ENCODE assay signal across 22 cellular contexts in genomic region chr1:29901618-29902017, GRCh38.
A peak's percentile ranks its signal among the peaks of the same experiment; 100 is the strongest.
DNase-seq lines count a peak whose midpoint lies in the region; ATAC-seq and TF ChIP-seq lines count a peak whose summit lies in the region.
"Had no signal": no experiment of that assay in that cellular context is flagged by ENCODE, and none has a peak within 500 bp of the region (broad histone marks: within the 10 kb centered on the region; RNA-seq: fewer than 3 reads in every experiment).

No MANE protein-coding gene starts in this region.

- no peak overlapping the region for H4K8ac ChIP-seq in mesendoderm (ENCODE audit: low read depth, low read length)

- H3K9ac ChIP-seq in HUES6 (ENCODE audit: low read length) (no peak overlapping the region), endodermal cell (ENCODE audit: extremely low read depth, low read length, poor library complexity, severe bottlenecking) (no peak overlapping the region), mesendoderm (ENCODE audit: low read length) (no peak overlapping the region)
- H3K9ac ChIP-seq: parathyroid adenoma had no signal

- H3K4me3 ChIP-seq in HUES6 (ENCODE audit: low read depth, low read length): peak overlapping the region; percentile 18; the same call in 1 of the 2 replicates
- H3K4me3 ChIP-seq in endodermal cell (ENCODE audit: low read length): no peak overlapping the region
- no peak overlapping the region for H3K4me3 ChIP-seq in mesendoderm (ENCODE audit: low read length)
- H3K4me3 ChIP-seq: esophagus squamous epithelium, vagina had no signal

- H3K36me3 ChIP-seq in HUES6 (ENCODE audit: control insufficient read depth, insufficient read depth, low read length): no peaks in the 10 kb centered on the region
- no peaks in the 10 kb centered on the region for H3K36me3 ChIP-seq in endodermal cell (ENCODE audit: control insufficient read depth, insufficient read depth, low read length)
- no peaks in the 10 kb centered on the region for H3K36me3 ChIP-seq in mesendoderm (ENCODE audit: control insufficient read depth, insufficient read depth, low read length)
- H3K36me3 ChIP-seq: esophagus squamous epithelium, vagina had no signal

- H2BK15ac ChIP-seq in mesendoderm (replicated peaks; ENCODE audit: low read depth): no peak overlapping the region

- H3K79me2 ChIP-seq in mesendoderm (ENCODE audit: control insufficient read depth, insufficient read depth, low read length): no peaks in the 10 kb centered on the region
- H3K79me2 ChIP-seq: parathyroid adenoma had no signal

- H3K4me1 Mint-ChIP-seq in endodermal cell: peaks cover 14% of the 10 kb centered on the region
- H3K4me1 Mint-ChIP-seq in stimulated activated naive B cell treated with anti-CD40 and anti-IgM and Interleukin-4, amounts not matched to agents 10 μg/mL and 1 μg/mL and 100 μg/mL, for 72 hours: peaks cover 0 to 4% of the 10 kb centered on the region in 2 donors

- no peak overlapping the region for H2BK120ac ChIP-seq in mesendoderm (ENCODE audit: low read depth, low read length)

- peak overlapping the region; percentile 58 for H3K56ac ChIP-seq in mesendoderm (ENCODE audit: low read length)

- no peak overlapping the region for H3K27ac ChIP-seq in HUES6 (ENCODE audit: low read depth, low read length)
- H3K27ac ChIP-seq in endodermal cell (ENCODE audit: low read depth, low read length): no peak overlapping the region
- H3K27ac ChIP-seq in mesendoderm (ENCODE audit: low read depth, low read length): no peak overlapping the region
- H3K27ac ChIP-seq: esophagus squamous epithelium, parathyroid adenoma, vagina had no signal

- H3K4me1 ChIP-seq in HUES6 (ENCODE audit: control insufficient read depth, insufficient read depth, low read length) (peaks cover 12% of the 10 kb centered on the region), endodermal cell (ENCODE audit: control insufficient read depth, insufficient read depth, low read length) (no peaks in the 10 kb centered on the region), mesendoderm (ENCODE audit: control insufficient read depth, low read depth, low read length) (peaks cover 5% of the 10 kb centered on the region)
- H3K4me1 ChIP-seq: esophagus squamous epithelium, parathyroid adenoma, vagina had no signal

- WGBS in endodermal cell (ENCODE audit: insufficient coverage in 1 of 2, insufficient read length in 1 of 2), 2 experiments: 42% methylated on average over 7 of the region's 7 CpGs; no CpG with 5 or more reads in 1 of the 2 experiments
- WGBS in mesendoderm (ENCODE audit: extremely low coverage, insufficient coverage, low lambda C conversion rate): no CpG with 5 or more reads among the region's 7 CpGs

- H4K5ac ChIP-seq in mesendoderm (ENCODE audit: low read length): no peak overlapping the region

- H3K9me3 ChIP-seq in HUES6 (ENCODE audit: control insufficient read depth, insufficient read depth, low read depth, low read length) (no peaks in the 10 kb centered on the region), endodermal cell (ENCODE audit: control insufficient read depth, low read length) (no peaks in the 10 kb centered on the region)
- H3K9me3 ChIP-seq: esophagus squamous epithelium, vagina had no signal

- H3K9me3 Mint-ChIP-seq in endodermal cell: no peaks in the 10 kb centered on the region
- no peaks in the 10 kb centered on the region for H3K9me3 Mint-ChIP-seq in stimulated activated naive B cell treated with anti-CD40 and anti-IgM and Interleukin-4, amounts not matched to agents 10 μg/mL and 1 μg/mL and 100 μg/mL, for 72 hours
- H3K9me3 Mint-ChIP-seq: brain, nephron had no signal

- no peak overlapping the region for H3K18ac ChIP-seq in mesendoderm (ENCODE audit: low read length)

- H3K27me3 ChIP-seq in HUES6 (ENCODE audit: control insufficient read depth, insufficient read depth, low read length): no peaks in the 10 kb centered on the region
- no peaks in the 10 kb centered on the region for H3K27me3 ChIP-seq in endodermal cell (ENCODE audit: control insufficient read depth, insufficient read depth, low read length, poor library complexity, severe bottlenecking)
- H3K27me3 ChIP-seq in mesendoderm (ENCODE audit: insufficient read depth, low read length, poor library complexity): no peaks in the 10 kb centered on the region
- H3K27me3 ChIP-seq: vagina had no signal

- H3K79me1 ChIP-seq in mesendoderm (ENCODE audit: low read length): no peaks in the 10 kb centered on the region

- peak overlapping the region; percentile 5 for H3K27ac Mint-ChIP-seq in endodermal cell
- H3K27ac Mint-ChIP-seq in stimulated activated naive B cell treated with anti-CD40 and anti-IgM and Interleukin-4, amounts not matched to agents 10 μg/mL and 1 μg/mL and 100 μg/mL, for 72 hours: no peak overlapping the region
- H3K27ac Mint-ChIP-seq: activated CD8-positive, alpha-beta T cell treated with anti-CD3 and anti-CD28 coated beads, Interleukin-2, amount 10 ng/mL, durations not matched to agents 7 days and 5 days; CD14-positive monocyte; nephron had no signal

- DNase-seq in DMS79 treated with DMSO at 0.1 percent for 48 hours (lab: John Stamatoyannopoulos, UW): peak; percentile 70
- peak; percentile 77 for DNase-seq in endodermal cell
- DNase-seq in mesendoderm: peak; percentile 73
- DNase-seq in stimulated activated CD4-positive, alpha-beta T cell treated with anti-CD3 and anti-CD28 coated beads, Interleukin-2, amount 100 ng/mL, for 48 hours: no peak
- DNase-seq in stimulated activated naive B cell treated with anti-CD40 and anti-IgM and Interleukin-4, amounts not matched to agents 10 μg/mL and 1 μg/mL and 100 μg/mL, for 72 hours: no peak
- no peak for DNase-seq in T-helper 9 cell
- DNase-seq: activated CD8-positive, alpha-beta T cell treated with anti-CD3 and anti-CD28 coated beads, Interleukin-2, amount 10 ng/mL, durations not matched to agents 7 days and 5 days; activated T-cell treated with anti-CD3 and anti-CD28 coated beads, Interleukin-2, amount 50 U/mL, for 1 hour; effector CD8-positive, alpha-beta T cell; esophagus squamous epithelium; Kasumi-1; NCI-H1048; NCI-H2029 treated with DMSO at 0.1 percent for 48 hours; NCI-H510A had no signal

- no peak for ATAC-seq in stimulated activated naive B cell treated with anti-CD40 and anti-IgM and Interleukin-4, amounts not matched to agents 10 μg/mL and 1 μg/mL and 100 μg/mL, for 72 hours (replicated peaks)
- no peak for ATAC-seq in GM21390 (IDR thresholded peaks at IDR 0.05; ENCODE audit: unreplicated experiment)
- ATAC-seq: activated CD4-positive, CD25-positive, alpha-beta regulatory T cell treated with anti-CD3 and anti-CD28 coated beads, Interleukin-2, amount 50 U/mL, for 24 hours; activated CD8-positive, alpha-beta T cell treated with anti-CD3 and anti-CD28 coated beads, Interleukin-2, amount 10 ng/mL, durations not matched to agents 7 days and 5 days had no signal

- no peak overlapping the region for H2AK5ac ChIP-seq in mesendoderm (ENCODE audit: low read length)

- no peaks in the 10 kb centered on the region for H3K36me3 Mint-ChIP-seq in endodermal cell (ENCODE audit: low read depth)
- no peaks in the 10 kb centered on the region for H3K36me3 Mint-ChIP-seq in stimulated activated naive B cell treated with anti-CD40 and anti-IgM and Interleukin-4, amounts not matched to agents 10 μg/mL and 1 μg/mL and 100 μg/mL, for 72 hours
- H3K36me3 Mint-ChIP-seq: brain, CD14-positive monocyte had no signal

- no peak overlapping the region for H2BK5ac ChIP-seq in mesendoderm (ENCODE audit: low read length)

- H3K4me3 Mint-ChIP-seq in endodermal cell: no peak overlapping the region
- no peak overlapping the region for H3K4me3 Mint-ChIP-seq in stimulated activated naive B cell treated with anti-CD40 and anti-IgM and Interleukin-4, amounts not matched to agents 10 μg/mL and 1 μg/mL and 100 μg/mL, for 72 hours
- H3K4me3 Mint-ChIP-seq: activated CD8-positive, alpha-beta T cell treated with anti-CD3 and anti-CD28 coated beads, Interleukin-2, amount 10 ng/mL, durations not matched to agents 7 days and 5 days; CD14-positive monocyte had no signal

- H3K27me3 Mint-ChIP-seq in endodermal cell (ENCODE audit: insufficient read depth): no peaks in the 10 kb centered on the region
- H3K27me3 Mint-ChIP-seq in stimulated activated naive B cell treated with anti-CD40 and anti-IgM and Interleukin-4, amounts not matched to agents 10 μg/mL and 1 μg/mL and 100 μg/mL, for 72 hours: peaks cover under 1 to 13% of the 10 kb centered on the region in 2 donors

- H3K23ac ChIP-seq in mesendoderm (ENCODE audit: low read length): no peak overlapping the region

- no peak for TF ChIP-seq CTCF in endodermal cell (conservative IDR thresholded peaks at IDR 0.05)

- no peak overlapping the region for H3K4ac ChIP-seq in mesendoderm (ENCODE audit: low read depth, low read length)

- no peak overlapping the region for H3K4me2 ChIP-seq in mesendoderm (ENCODE audit: low read length)

Comparison
In these comparisons a context has a peak if more than half of its experiments do, and no peak if none do; other contexts are left out.
1. DNase-seq: peak in DMS79 treated with DMSO at 0.1 percent for 48 hours (single experiment), endodermal cell (single experiment) and mesendoderm (single experiment); none in stimulated activated CD4-positive, alpha-beta T cell treated with anti-CD3 and anti-CD28 coated beads, Interleukin-2, amount 100 ng/mL, for 48 hours (0 of 2), stimulated activated naive B cell treated with anti-CD40 and anti-IgM and Interleukin-4, amounts not matched to agents 10 μg/mL and 1 μg/mL and 100 μg/mL, for 72 hours (single experiment) and T-helper 9 cell (single experiment).